In genomic region chr1:19484793-19485361, GRCh38 we compare ENCODE assay signal across 8 cellular contexts. TPM values are rescaled to one million over a fixed set of nuclear protein-coding genes. Genes with fewer than 3 reads are reported as not detected.
DNase-seq lines count a peak whose midpoint lies in the region; ATAC-seq and TF ChIP-seq lines count a peak whose summit lies in the region.

No MANE protein-coding gene starts in this region.

- peak overlapping the region; percentile 94 for H3K27ac ChIP-seq in vagina

- intact Hi-C loops in vagina (cut with DNase I): loop anchor here (10.0 kb wide), 1 partner anchor 50 kb away; no protein-coding TSS in a partner anchor

- no peaks in the 10 kb centered on the region for H3K9me3 ChIP-seq in mononuclear cell (ENCODE audit: low read depth, low read length)
- H3K9me3 ChIP-seq in vagina: no peaks in the 10 kb centered on the region

- no peaks in the 10 kb centered on the region for H3K36me3 ChIP-seq in vagina

- H3K27me3 ChIP-seq in mononuclear cell (ENCODE audit: insufficient read depth, low read length) (no peaks in the 10 kb centered on the region), vagina (no peaks in the 10 kb centered on the region)

- no peak for TF ChIP-seq POLR2A in vagina (IDR thresholded peaks at IDR 0.05)

- no peak for ATAC-seq in activated CD4-positive, CD25-positive, alpha-beta regulatory T cell treated with anti-CD3 and anti-CD28 coated beads, Interleukin-2, amount 50 U/mL, for 24 hours
- peak; percentile 30 for ATAC-seq in HG02840 (IDR thresholded peaks at IDR 0.05; ENCODE audit: low FRiP score, unreplicated experiment)

- H3K4me3 ChIP-seq in mononuclear cell (ENCODE audit: low read length) (peak overlapping the region; percentile 84), vagina (peak overlapping the region; percentile 70 to 100)

- no peak for TF ChIP-seq CTCF in vagina (IDR thresholded peaks at IDR 0.05)

- DNase-seq in activated CD4-positive, CD25-positive, alpha-beta regulatory T cell treated with anti-CD3 and anti-CD28 coated beads, Interleukin-2, amount 50 U/mL, for 72 hours: peak; percentile 46
- peak; percentile 35 for DNase-seq in RKO (ENCODE audit: low spot score)
- DNase-seq in ecto neural progenitor cell (ENCODE audit: low spot score): peak; percentile 75
- DNase-seq in vagina (ENCODE audit: extremely low spot score in 2 of 2): no peak
- DNase-seq in 8988T: no peak

- H3K4me1 ChIP-seq in mononuclear cell (ENCODE audit: insufficient read depth, low read length): peaks cover 76% of the 10 kb centered on the region
- H3K4me1 ChIP-seq in vagina: peaks cover 68% of the 10 kb centered on the region

RNA-seq across cellular contexts. Expression of gene CAPZB, which starts 0.5 kb away (rescaled TPM):
- total RNA-seq in mononuclear cell (128 TPM), vagina (152 TPM)

Comparison
In these comparisons a context has a peak if more than half of its experiments do, and no peak if none do; other contexts are left out.
1. DNase-seq: peak in activated CD4-positive, CD25-positive, alpha-beta regulatory T cell treated with anti-CD3 and anti-CD28 coated beads, Interleukin-2, amount 50 U/mL, for 72 hours (single experiment), RKO (single experiment) and ecto neural progenitor cell (single experiment); none in vagina (0 of 2) and 8988T (single experiment).